ENCODE assay signal across 18 cellular contexts in genomic region chr11:69119170-69119569, GRCh38. TPM values are rescaled to one million over a fixed set of nuclear protein-coding genes. Genes with fewer than 3 reads are reported as not detected.
DNase-seq lines count a peak whose midpoint lies in the region; ATAC-seq, FAIRE-seq and TF ChIP-seq lines count a peak whose summit lies in the region.
"Had no signal": no experiment of that assay in that cellular context is flagged by ENCODE, and none has a peak within 500 bp of the region (broad histone marks: within the 10 kb centered on the region; RNA-seq: fewer than 3 reads in every experiment).

No MANE protein-coding gene starts in this region.

- peaks cover 9% of the 10 kb centered on the region for H3K9me3 Mint-ChIP-seq in WTC11

- H2BK15ac ChIP-seq in mesendoderm (replicated peaks; ENCODE audit: low read depth): no peak overlapping the region

- no peak overlapping the region for H2BK5ac ChIP-seq in mesendoderm (ENCODE audit: low read length)

- H3K4me3 ChIP-seq in A549: no peak overlapping the region
- no peak overlapping the region for H3K4me3 ChIP-seq in PC-3 (ENCODE audit: low read length)
- no peak overlapping the region for H3K4me3 ChIP-seq in mesendoderm (ENCODE audit: low read length)
- no peak overlapping the region for H3K4me3 ChIP-seq in heart left ventricle
- H3K4me3 ChIP-seq: BLaER1 treated with 17β-estradiol and CSF1 and Interleukin-3, amounts not matched to agents 10 nM and 100 nM had no signal

- no peaks in the 10 kb centered on the region for H3K79me2 ChIP-seq in PC-3 (ENCODE audit: low read length)
- H3K79me2 ChIP-seq in mesendoderm (ENCODE audit: control insufficient read depth, insufficient read depth, low read length): no peaks in the 10 kb centered on the region

- BruUV-seq in PC-3 (replicated peaks; lab: Mats Ljungman, UMichigan): no TSS peak

- no peak for TF ChIP-seq POLR2A in A549 (IDR thresholded peaks at IDR 0.05; ENCODE audit: low read length)
- TF ChIP-seq POLR2A in heart left ventricle (IDR thresholded peaks at IDR 0.05): no peak

- CTCF ChIA-PET in A549 (lab: Yijun Ruan, JAX): interaction anchor here (0.8 to 7.2 kb wide), 5 partner anchors 15 to 551 kb away, joined by 3 to 41 read pairs (median 5); no protein-coding TSS in a partner anchor
- CTCF ChIA-PET in PC-3 (lab: Charles Lee): no interaction called here
- CTCF ChIA-PET in WTC11 (lab: Charles Lee): interaction anchor here (0.5 to 3.1 kb wide), 3 partner anchors 12 to 469 kb away, joined by 3 to 15 read pairs (median 4); no protein-coding TSS in a partner anchor

- H3K4me2 ChIP-seq in A549 (no peak overlapping the region), PC-3 (ENCODE audit: low read length) (no peak overlapping the region), mesendoderm (ENCODE audit: low read length) (no peak overlapping the region)
- H3K4me2 ChIP-seq: BLaER1 treated with 17β-estradiol and CSF1 and Interleukin-3, amounts not matched to agents 10 nM and 100 nM had no signal

- no peak for TF ChIP-seq CTCF in A549 (IDR thresholded peaks at IDR 0.05)
- TF ChIP-seq CTCF in PC-3 (conservative IDR thresholded peaks at IDR 0.05; ENCODE audit: low read depth, low read length): no peak
- TF ChIP-seq CTCF in WTC11 (IDR thresholded peaks at IDR 0.05): no peak
- no peak for TF ChIP-seq CTCF in heart left ventricle (IDR thresholded peaks at IDR 0.05)

- ATAC-seq in A549 (no peak), PC-3 (no peak), WTC11 (no peak), heart left ventricle (no peak)
- no peak for ATAC-seq in activated CD4-positive, CD25-positive, alpha-beta regulatory T cell treated with anti-CD3 and anti-CD28 coated beads, Interleukin-2, amount 50 U/mL, for 24 hours

- H3K4me3 Mint-ChIP-seq in WTC11: no peak overlapping the region
- H3K4me3 Mint-ChIP-seq: IgD-negative memory B cell had no signal

- 81% methylated on average over 2 of the region's 2 CpGs for WGBS in A549 (ENCODE audit: missing lambda C conversion rate)
- no CpG with 5 or more reads among the region's 2 CpGs for WGBS in mesendoderm (ENCODE audit: extremely low coverage, insufficient coverage, low lambda C conversion rate)
- 86 to 96% (median 94%) methylated on average over 2 of the region's 2 CpGs for WGBS in heart left ventricle, 4 donors

- H3K56ac ChIP-seq in mesendoderm (ENCODE audit: low read length): no peak overlapping the region

- peak overlapping the region; percentile 91 to 98; a peak in 4 of 6 replicates for H3K27ac ChIP-seq in A549
- no peak overlapping the region for H3K27ac ChIP-seq in PC-3 (ENCODE audit: low read length)
- H3K27ac ChIP-seq in mesendoderm (ENCODE audit: low read depth, low read length): no peak overlapping the region
- no peak overlapping the region for H3K27ac ChIP-seq in heart left ventricle
- H3K27ac ChIP-seq: 22Rv1; BLaER1 treated with 17β-estradiol and CSF1 and Interleukin-3, amounts not matched to agents 10 nM and 100 nM had no signal

- H3K9me2 ChIP-seq in PC-3 (replicated peaks; ENCODE audit: low read length): no peaks in the 10 kb centered on the region

- H3K27me3 Mint-ChIP-seq in WTC11 (ENCODE audit: low read depth): no peaks in the 10 kb centered on the region; the same call in 1 of the 2 replicates
- H3K27me3 Mint-ChIP-seq: CD4-positive, CD25-positive, alpha-beta regulatory T cell had no signal

- H3K4me1 Mint-ChIP-seq in WTC11: peaks cover 25% of the 10 kb centered on the region

- no peak for TF ChIP-seq EP300 in A549 (IDR thresholded peaks at IDR 0.05)

- no peaks in the 10 kb centered on the region for H3K79me1 ChIP-seq in mesendoderm (ENCODE audit: low read length)

- no peak overlapping the region for H4K5ac ChIP-seq in mesendoderm (ENCODE audit: low read length)

- H3K4me1 ChIP-seq in A549 (peaks cover 41% of the 10 kb centered on the region), PC-3 (ENCODE audit: insufficient read depth, low read length) (peaks cover 45% of the 10 kb centered on the region), mesendoderm (ENCODE audit: control insufficient read depth, low read depth, low read length) (peaks cover 6% of the 10 kb centered on the region), heart left ventricle (peaks cover 10 to 45% (median 26%) of the 10 kb centered on the region in 12 donors)

- peaks cover 7% of the 10 kb centered on the region; the same call in 1 of the 2 replicates for H3K36me3 Mint-ChIP-seq in WTC11
- H3K36me3 Mint-ChIP-seq: CD4-positive, CD25-positive, alpha-beta regulatory T cell; IgD-negative memory B cell had no signal

- H4K20me1 ChIP-seq in PC-3 (ENCODE audit: low read length): no peaks in the 10 kb centered on the region

- H2AK5ac ChIP-seq in mesendoderm (ENCODE audit: low read length): no peak overlapping the region

- peaks cover 4% of the 10 kb centered on the region for H3F3A ChIP-seq in PC-3 (ENCODE audit: low read length, unreplicated experiment)

- intact Hi-C loops in PC-3 (cut with micrococcal nuclease) (no loop called here), heart left ventricle (cut with DNase I) (loop anchor here in 3 of 10 donors (5.0 kb wide), 1 partner anchor 523 kb away; the partner anchor contains the start of gene CCND1 (in 3 of the 3))

- H3K9ac ChIP-seq in PC-3 (ENCODE audit: low read length) (no peak overlapping the region), mesendoderm (ENCODE audit: low read length) (no peak overlapping the region)
- H3K9ac ChIP-seq: BLaER1 treated with 17β-estradiol and CSF1 and Interleukin-3, amounts not matched to agents 10 nM and 100 nM had no signal

- H4K8ac ChIP-seq in mesendoderm (ENCODE audit: low read depth, low read length): no peak overlapping the region

- POLR2A ChIA-PET in A549 (lab: Yijun Ruan, JAX) (no interaction called here), PC-3 (lab: Charles Lee; ENCODE audit: unreplicated experiment) (no interaction called here), WTC11 (lab: Charles Lee) (no interaction called here)

- H3K36me3 ChIP-seq in PC-3 (ENCODE audit: low read depth, low read length): no peaks in the 10 kb centered on the region
- H3K36me3 ChIP-seq in mesendoderm (ENCODE audit: control insufficient read depth, insufficient read depth, low read length): no peaks in the 10 kb centered on the region
- no peaks in the 10 kb centered on the region for H3K36me3 ChIP-seq in heart left ventricle

- no peak overlapping the region for H3K18ac ChIP-seq in mesendoderm (ENCODE audit: low read length)

- no peak overlapping the region for H3K23ac ChIP-seq in mesendoderm (ENCODE audit: low read length)

- H2AFZ ChIP-seq in PC-3 (ENCODE audit: low read length): no peak overlapping the region

- DNase-seq in A549 (ENCODE audit: low read depth in 1 of 2, low spot score in 1 of 2): no peak
- peak; percentile 26 for DNase-seq in PC-3
- no peak for DNase-seq in WTC11 (ENCODE audit: low spot score)
- DNase-seq in mesendoderm: peak; percentile 21
- DNase-seq in anterior cingulate cortex (lab: John Stamatoyannopoulos, UW): no peak
- DNase-seq in heart left ventricle: no peak
- no peak for DNase-seq in activated effector memory CD4-positive, alpha-beta T cell treated with Interleukin-2 at 50 U/mL for 16 hours
- DNase-seq: Calu3; CD4-positive, CD25-positive, alpha-beta regulatory T cell; DMS 273 treated with DMSO at 0.1 percent for 48 hours had no signal

- H2BK120ac ChIP-seq in mesendoderm (ENCODE audit: low read depth, low read length): no peak overlapping the region

- H3K27ac Mint-ChIP-seq in WTC11: no peak overlapping the region

- peaks cover 9% of the 10 kb centered on the region; the same call in 1 of the 3 replicates for H3K9me3 ChIP-seq in A549
- no peaks in the 10 kb centered on the region for H3K9me3 ChIP-seq in PC-3 (ENCODE audit: low read length)
- H3K9me3 ChIP-seq in heart left ventricle: peaks cover 0 to 5% (median 0%) of the 10 kb centered on the region in 12 donors

- no peak for FAIRE-seq in A549 (lab: Jason Lieb, UNC)
- FAIRE-seq: GM18507, H54 had no signal

- no peak overlapping the region for H3K4ac ChIP-seq in mesendoderm (ENCODE audit: low read depth, low read length)

- H3K27me3 ChIP-seq in PC-3 (ENCODE audit: low read length) (no peaks in the 10 kb centered on the region), mesendoderm (ENCODE audit: insufficient read depth, low read length, poor library complexity) (no peaks in the 10 kb centered on the region), heart left ventricle (no peaks in the 10 kb centered on the region)
- H3K27me3 ChIP-seq: BLaER1 treated with 17β-estradiol and CSF1 and Interleukin-3, amounts not matched to agents 10 nM and 100 nM had no signal

- no peak for TF ChIP-seq RAD21 in A549 (conservative IDR thresholded peaks at IDR 0.05 in 1 of 2, IDR thresholded peaks at IDR 0.05 in 1 of 2)

TF ChIP-seq in A549, 52 proteins besides CTCF, POLR2A, EP300 and RAD21 (continues in another document):
- no peak for TF ChIP-seq ELK1 (IDR thresholded peaks at IDR 0.05; ENCODE audit: low read depth, low read length)

TF ChIP-seq in WTC11, 78 proteins besides CTCF, POLR2A, EP300 and RAD21 (continues in another document):
- TF ChIP-seq ZNF317 (CRISPR knock-in tag; IDR thresholded peaks at IDR 0.05; ENCODE audit: borderline replicate concordance, low read depth): no peak
- no peak for TF ChIP-seq FOXP1 (CRISPR knock-in tag; IDR thresholded peaks at IDR 0.05; ENCODE audit: borderline replicate concordance)
- peak; percentile 85; the same call in 1 of the 2 replicates for TF ChIP-seq GTF2I (CRISPR knock-in tag; conservative IDR thresholded peaks at IDR 0.05)
- TF ChIP-seq, protein P1, sequence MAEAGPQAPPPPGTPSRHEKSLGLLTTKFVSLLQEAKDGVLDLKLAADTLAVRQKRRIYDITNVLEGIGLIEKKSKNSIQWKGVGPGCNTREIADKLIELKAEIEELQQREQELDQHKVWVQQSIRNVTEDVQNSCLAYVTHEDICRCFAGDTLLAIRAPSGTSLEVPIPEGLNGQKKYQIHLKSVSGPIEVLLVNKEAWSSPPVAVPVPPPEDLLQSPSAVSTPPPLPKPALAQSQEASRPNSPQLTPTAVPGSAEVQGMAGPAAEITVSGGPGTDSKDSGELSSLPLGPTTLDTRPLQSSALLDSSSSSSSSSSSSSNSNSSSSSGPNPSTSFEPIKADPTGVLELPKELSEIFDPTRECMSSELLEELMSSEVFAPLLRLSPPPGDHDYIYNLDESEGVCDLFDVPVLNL (CRISPR knock-in tag; IDR thresholded peaks at IDR 0.05; ENCODE audit: borderline replicate concordance, low read depth): no peak

RNA-seq across cellular contexts. Expression of gene SMIM38, which starts 36.6 kb away (rescaled TPM):
- polyA plus RNA-seq in A549 (2011; rRNA removed) (0.08 and 0.24 TPM in 2 replicates), A549 (2017; fragmentation: RNase III; extraction: RNeasy Plus Mini Kit Qiagen cat#74134 plus additional on column Dnase treatment) (0.05 to 0.08 TPM in 2 of 3 replicates, not detected in the other), heart left ventricle (under 1 TPM; 0.08 to 0.15 TPM)
- polyA plus RNA-seq in A549 (2012; cell fraction: cytosol; rRNA removed): 0.01 TPM in 2 replicates
- 0.23 and 0.27 TPM in 2 replicates for polyA plus RNA-seq in A549 (2012; cell fraction: nucleus; rRNA removed)
- 0.15 and 0.21 TPM in 2 replicates for polyA minus RNA-seq in A549 (2011; rRNA and poly(A)+ RNA removed)
- total RNA-seq in PC-3 (2014; rRNA removed) (0.04 and 0.17 TPM in 2 replicates), WTC11 (2021) (0.39 to 1.4 TPM (median 0.98 TPM) in 3 replicates), heart left ventricle (under 1 TPM in 8 of 9 donors, not detected in 1; 0.08 to 0.35 (median 0.15) TPM)
- polyA plus RNA-seq in mesendoderm (2013, experiment 1 of 2): not detected
- 0.11 TPM for polyA plus RNA-seq in mesendoderm (2013, experiment 2 of 2)
- total RNA-seq: Daoy, HT1080 had no signal
- polyA plus RNA-seq: IgD-negative memory B cell had no signal

Comparison
In these comparisons a context has a peak if more than half of its experiments do, and no peak if none do; other contexts are left out.
1. DNase-seq: peak in PC-3 (single experiment) and mesendoderm (single experiment); none in A549 (0 of 2), WTC11 (single experiment), anterior cingulate cortex (0 of 58), heart left ventricle (0 of 5) and activated effector memory CD4-positive, alpha-beta T cell treated with Interleukin-2 at 50 U/mL for 16 hours (single experiment).
2. H3K27ac ChIP-seq: peak in A549 (2 of 2); none in PC-3 (single experiment), mesendoderm (single experiment) and heart left ventricle (0 of 12).